ENCODE assay signal across 19 cellular contexts in the genomic region with DNA sequence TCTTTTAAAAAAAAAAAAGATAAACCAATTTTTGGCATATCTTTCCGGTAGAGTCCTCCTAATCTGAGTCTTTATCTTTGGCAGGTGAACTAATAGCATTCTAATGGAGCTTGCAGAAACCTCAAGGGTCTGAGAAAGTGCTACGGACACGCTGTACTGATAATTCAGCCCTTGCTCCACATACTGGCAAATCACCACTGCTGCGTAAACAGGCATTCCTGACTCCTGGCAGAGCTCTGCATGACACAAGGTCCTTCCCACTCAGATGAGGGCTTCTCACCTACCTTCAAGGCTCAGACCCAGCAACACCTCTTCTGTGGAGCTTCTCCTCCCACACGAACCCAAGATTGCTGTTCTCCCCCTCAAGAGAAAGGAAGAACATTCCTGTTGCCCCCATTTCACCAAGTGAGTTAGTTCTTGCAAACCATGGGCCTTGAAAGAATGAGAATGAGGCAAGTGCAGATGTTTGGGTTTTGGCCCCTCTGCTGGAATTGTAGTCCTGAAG. TPM values are rescaled to one million over a fixed set of nuclear protein-coding genes. Genes with fewer than 3 reads are reported as not detected.
DNase-seq lines count a peak whose midpoint lies in the region; ATAC-seq, FAIRE-seq and TF ChIP-seq lines count a peak whose summit lies in the region.
"Had no signal": no experiment of that assay in that cellular context is flagged by ENCODE, and none has a peak within 500 bp of the region (broad histone marks: within the 10 kb centered on the region; RNA-seq: fewer than 3 reads in every experiment).

No MANE protein-coding gene starts in this region.

- H4K5ac ChIP-seq in IMR-90 (ENCODE audit: low read depth, low read length): no peak overlapping the region

- intact Hi-C loops in Right ventricle myocardium inferior (cut with DNase I) (no loop called here), IMR-90 (cut with micrococcal nuclease) (no loop called here)

- H3K14ac ChIP-seq in IMR-90 (replicated peaks; ENCODE audit: low read depth, low read length): no peak overlapping the region

- H3K4me1 ChIP-seq in right atrium auricular region: no peaks in the 10 kb centered on the region
- H3K4me1 ChIP-seq in IMR-90 (ENCODE audit: control insufficient read depth, insufficient read depth, low read length): peaks cover 6% of the 10 kb centered on the region
- H3K4me1 ChIP-seq in astrocyte (ENCODE audit: insufficient read depth, low read length): peaks cover 7% of the 10 kb centered on the region
- H3K4me1 ChIP-seq: A549, Caco-2 had no signal

- H2AFZ ChIP-seq in IMR-90 (replicated peaks; ENCODE audit: low read length, poor library complexity): no peak overlapping the region
- H2AFZ ChIP-seq in astrocyte (ENCODE audit: low read depth, low read length): no peak overlapping the region

- POLR2A ChIA-PET in IMR-90 (lab: Charles Lee; ENCODE audit: unreplicated experiment): no interaction called here

- H3K4me3 ChIP-seq in right atrium auricular region: no peak overlapping the region
- H3K4me3 ChIP-seq in IMR-90 (ENCODE audit: insufficient read depth, low read depth, low read length): no peak overlapping the region
- H3K4me3 ChIP-seq in astrocyte (ENCODE audit: insufficient read depth, low read depth, low read length): no peak overlapping the region
- H3K4me3 ChIP-seq: A549 had no signal

- H4K20me1 ChIP-seq in IMR-90 (ENCODE audit: insufficient read depth, low read length): no peaks in the 10 kb centered on the region
- H4K20me1 ChIP-seq in astrocyte (ENCODE audit: insufficient read depth, low read length): no peaks in the 10 kb centered on the region

- H3K4me1 Mint-ChIP-seq in astrocyte (ENCODE audit: low read depth, unreplicated experiment) (peaks cover 6% of the 10 kb centered on the region), nephron progenitor cell (no peaks in the 10 kb centered on the region)
- peaks cover 16 to 38% of the 10 kb centered on the region in 2 donors for H3K4me1 Mint-ChIP-seq in stimulated activated naive B cell treated with anti-CD40 and anti-IgM and Interleukin-4, amounts not matched to agents 10 μg/mL and 1 μg/mL and 100 μg/mL, for 72 hours

- no peaks in the 10 kb centered on the region for H3K36me3 ChIP-seq in right atrium auricular region
- H3K36me3 ChIP-seq in IMR-90 (ENCODE audit: control insufficient read depth, insufficient read depth, low read length): no peaks in the 10 kb centered on the region
- no peaks in the 10 kb centered on the region for H3K36me3 ChIP-seq in astrocyte (ENCODE audit: insufficient read depth, low read length)

- no peak for TF ChIP-seq RAD21 in IMR-90 (IDR thresholded peaks at IDR 0.05; ENCODE audit: low read length)

- CTCF ChIA-PET in IMR-90 (lab: Yijun Ruan, JAX): interaction anchor here (0.5 kb wide), 1 partner anchor 770 kb away, joined by 3 read pairs; no protein-coding TSS in a partner anchor

- no peak overlapping the region for H3K56ac ChIP-seq in IMR-90 (ENCODE audit: extremely low read depth, insufficient read depth, low read length)

- no peak for FAIRE-seq in astrocyte (lab: Jason Lieb, UNC)
- FAIRE-seq: A549 had no signal

- H3K23ac ChIP-seq in IMR-90 (ENCODE audit: low read depth, low read length): no peak overlapping the region

- H3K18ac ChIP-seq in IMR-90 (ENCODE audit: low read depth, low read length): no peak overlapping the region

- in situ Hi-C loops in IMR-90 (cut with MboI; ENCODE audit: low sequenced_read_pairs): no loop called here

- TF ChIP-seq CTCF in right atrium auricular region (IDR thresholded peaks at IDR 0.05) (no peak), IMR-90 (conservative IDR thresholded peaks at IDR 0.05; ENCODE audit: low read depth, low read length) (no peak), astrocyte (IDR thresholded peaks at IDR 0.05; ENCODE audit: insufficient read depth, low read depth, low read length) (no peak), nephron progenitor cell (IDR thresholded peaks at IDR 0.05) (no peak)

- H3K9me3 ChIP-seq in right atrium auricular region (no peaks in the 10 kb centered on the region), IMR-90 (ENCODE audit: control insufficient read depth, insufficient read depth, low read length) (no peaks in the 10 kb centered on the region), astrocyte (ENCODE audit: insufficient read depth, low read depth, low read length) (no peaks in the 10 kb centered on the region)
- H3K9me3 ChIP-seq: A549, Caco-2 had no signal

- H4K8ac ChIP-seq in IMR-90 (ENCODE audit: low read depth in 2 of 2, low read length in 2 of 2): no peak overlapping the region

- H3K79me1 ChIP-seq in IMR-90 (ENCODE audit: low read depth in 1 of 2, low read length in 2 of 2): peaks cover 0 to 3% of the 10 kb centered on the region in 2 experiments; a peak in 1 of 4 replicates

- no peak overlapping the region for H2AK9ac ChIP-seq in IMR-90 (replicated peaks; ENCODE audit: low read depth, low read length, poor library complexity)

- no peak overlapping the region; the same call in 1 of the 2 replicates for H2AK5ac ChIP-seq in IMR-90 (ENCODE audit: low read depth, low read length)

- dilution Hi-C loops in IMR-90 (cut with HindIII; ENCODE audit: low sequenced_read_pairs, unreplicated experiment): no loop called here

- 0 out of 2 replicates have a peak overlapping the region, but pooled peaks have one; percentile 33 for H2BK120ac ChIP-seq in IMR-90 (ENCODE audit: low read depth, low read length)

- peak overlapping the region; percentile 11; the same call in 1 of the 2 replicates for H2BK20ac ChIP-seq in IMR-90 (ENCODE audit: low read depth, low read length)

- DNase-seq in Right ventricle myocardium inferior (ENCODE audit: missing footprints) (no peak), right atrium auricular region (ENCODE audit: low spot score) (no peak), IMR-90 (no peak), astrocyte (ENCODE audit: low read depth) (peak; percentile 48), NCI-H2196 treated with DMSO at 0.1 percent for 48 hours (lab: John Stamatoyannopoulos, UW; ENCODE audit: unreplicated experiment) (no peak), nephron progenitor cell (no peak), epidermal melanocyte (ENCODE audit: insufficient read length, low spot score) (no peak)
- no peak for DNase-seq in stimulated activated naive B cell treated with anti-CD40 and anti-IgM and Interleukin-4, amounts not matched to agents 10 μg/mL and 1 μg/mL and 100 μg/mL, for 72 hours
- DNase-seq: Caco-2, DMS153, Kasumi-1, NCI-H1105, NCI-H1694 treated with DMSO at 0.1 percent for 48 hours, NCI-H2107, NCI-H345, NCI-H526 treated with DMSO at 0.1 percent for 48 hours, OCI-M1, SIG-M5 had no signal

- H3K27me3 ChIP-seq in right atrium auricular region: no peaks in the 10 kb centered on the region
- H3K27me3 ChIP-seq in IMR-90 (ENCODE audit: control insufficient read depth, insufficient read depth, low read length): no peaks in the 10 kb centered on the region
- H3K27me3 ChIP-seq in astrocyte (ENCODE audit: insufficient read depth, low read length): no peaks in the 10 kb centered on the region

- 100% methylated on average over 1 of the region's 5 CpGs; no CpG with 5 or more reads in 1 of the 2 experiments for WGBS in IMR-90 (ENCODE audit: extremely low coverage in 2 of 2, insufficient read length in 1 of 2), 2 experiments

- no peaks in the 10 kb centered on the region for H3K9me3 Mint-ChIP-seq in astrocyte (ENCODE audit: unreplicated experiment)
- peaks cover 0 to 2% of the 10 kb centered on the region in 2 donors for H3K9me3 Mint-ChIP-seq in stimulated activated naive B cell treated with anti-CD40 and anti-IgM and Interleukin-4, amounts not matched to agents 10 μg/mL and 1 μg/mL and 100 μg/mL, for 72 hours
- no peaks in the 10 kb centered on the region for H3K9me3 Mint-ChIP-seq in nephron progenitor cell

- no peak overlapping the region for H3K4me3 Mint-ChIP-seq in astrocyte (ENCODE audit: unreplicated experiment)
- no peak overlapping the region for H3K4me3 Mint-ChIP-seq in stimulated activated naive B cell treated with anti-CD40 and anti-IgM and Interleukin-4, amounts not matched to agents 10 μg/mL and 1 μg/mL and 100 μg/mL, for 72 hours
- H3K4me3 Mint-ChIP-seq in nephron progenitor cell: no peak overlapping the region

- H3K9me1 ChIP-seq in IMR-90 (ENCODE audit: insufficient read depth, low read length): peaks cover 3% of the 10 kb centered on the region; the same call in 1 of the 2 replicates

- peak overlapping the region; percentile 52; the same call in 1 of the 3 replicates for H2BK15ac ChIP-seq in IMR-90 (ENCODE audit: low read depth, low read length)

- H3K4me2 ChIP-seq in IMR-90 (ENCODE audit: low read depth, low read length) (no peak overlapping the region), astrocyte (ENCODE audit: low read length) (no peak overlapping the region)
- H3K4me2 ChIP-seq: A549 had no signal

- H3K9ac ChIP-seq in IMR-90 (ENCODE audit: low read depth, low read length) (no peak overlapping the region), astrocyte (ENCODE audit: low read length) (no peak overlapping the region)

- BruUV-seq in IMR-90 (replicated peaks; lab: Mats Ljungman, UMichigan): no TSS peak

- H3K27ac ChIP-seq in right atrium auricular region (no peak overlapping the region), IMR-90 (ENCODE audit: insufficient read depth, low read length) (no peak overlapping the region), astrocyte (ENCODE audit: low read depth, low read length) (no peak overlapping the region)
- H3K27ac ChIP-seq: A549 had no signal

- H3K79me2 ChIP-seq in astrocyte (ENCODE audit: insufficient read depth, low read length): no peaks in the 10 kb centered on the region

- H2BK5ac ChIP-seq in IMR-90 (ENCODE audit: low read depth, low read length, poor library complexity, severe bottlenecking): no peak overlapping the region

- ATAC-seq in Right ventricle myocardium inferior: peak; percentile 39
- ATAC-seq in IMR-90 (ENCODE audit: low read depth): no peak
- no peak for ATAC-seq in stimulated activated naive B cell treated with anti-CD40 and anti-IgM and Interleukin-4, amounts not matched to agents 10 μg/mL and 1 μg/mL and 100 μg/mL, for 72 hours (replicated peaks)
- ATAC-seq: A549 had no signal

- peak overlapping the region; percentile 20; the same call in 1 of the 2 replicates for H4K91ac ChIP-seq in IMR-90 (ENCODE audit: insufficient read depth, low read depth, low read length)

- H3K4ac ChIP-seq in IMR-90 (ENCODE audit: low read depth, low read length): peak overlapping the region; percentile 24

- TF ChIP-seq POLR2A in IMR-90 (IDR thresholded peaks at IDR 0.05; ENCODE audit: low read depth, low read length): no peak

- peaks cover 3% of the 10 kb centered on the region for H3K36me3 Mint-ChIP-seq in astrocyte (ENCODE audit: low read depth, unreplicated experiment)
- H3K36me3 Mint-ChIP-seq in stimulated activated naive B cell treated with anti-CD40 and anti-IgM and Interleukin-4, amounts not matched to agents 10 μg/mL and 1 μg/mL and 100 μg/mL, for 72 hours: peaks cover 14 to 36% of the 10 kb centered on the region in 2 donors
- H3K36me3 Mint-ChIP-seq in nephron progenitor cell (ENCODE audit: low read depth): no peaks in the 10 kb centered on the region

- no peak overlapping the region for H3K27ac Mint-ChIP-seq in astrocyte (ENCODE audit: unreplicated experiment)
- H3K27ac Mint-ChIP-seq in stimulated activated naive B cell treated with anti-CD40 and anti-IgM and Interleukin-4, amounts not matched to agents 10 μg/mL and 1 μg/mL and 100 μg/mL, for 72 hours: peak overlapping the region; percentile 80
- H3K27ac Mint-ChIP-seq in nephron progenitor cell: no peak overlapping the region

- no peaks in the 10 kb centered on the region for H3K27me3 Mint-ChIP-seq in astrocyte (ENCODE audit: low read depth, unreplicated experiment)
- no peaks in the 10 kb centered on the region for H3K27me3 Mint-ChIP-seq in stimulated activated naive B cell treated with anti-CD40 and anti-IgM and Interleukin-4, amounts not matched to agents 10 μg/mL and 1 μg/mL and 100 μg/mL, for 72 hours
- H3K27me3 Mint-ChIP-seq in nephron progenitor cell (ENCODE audit: low read depth, poor library complexity): no peaks in the 10 kb centered on the region

RNA-seq across cellular contexts. Expression of a gene that starts 48.0 kb away (rescaled TPM):
- 10.6 TPM for total RNA-seq in Right ventricle myocardium inferior
- total RNA-seq in right atrium auricular region: 10 to 100 TPM in 1 of 2 donors, 1 to 10 TPM in 1; 7.3 to 13.0 TPM
- 7.2 and 8.3 TPM in 2 replicates for total RNA-seq in IMR-90 (2012; rRNA removed)
- 2.2 TPM in 2 replicates for polyA plus RNA-seq in IMR-90 (2012; rRNA removed)
- 0.53 and 0.82 TPM in 2 replicates for polyA plus RNA-seq in IMR-90 (2012; cell fraction: cytosol; rRNA removed)
- polyA plus RNA-seq in IMR-90 (2012; cell fraction: nucleus; rRNA removed; ENCODE audit: low replicate concordance): 0.97 and 7.2 TPM in 2 replicates
- 12.5 and 15.7 TPM in 2 replicates for total RNA-seq in astrocyte
